Comparison of ENCODE assay signal across 10 cellular contexts in genomic region chr1:112702420-112703261, GRCh38. TPM values are rescaled to one million over a fixed set of nuclear protein-coding genes. Genes with fewer than 3 reads are reported as not detected.
DNase-seq lines count a peak whose midpoint lies in the region; ATAC-seq and TF ChIP-seq lines count a peak whose summit lies in the region.
"Had no signal": no experiment of that assay in that cellular context is flagged by ENCODE, and none has a peak within 500 bp of the region (broad histone marks: within the 10 kb centered on the region; RNA-seq: fewer than 3 reads in every experiment).

No MANE protein-coding gene starts in this region.

- ATAC-seq in T-helper 17 cell: no peak

- CTCF ChIA-PET in Calu3 (lab: Charles Lee): no interaction called here

- H3K4me3 Mint-ChIP-seq in Calu3 (ENCODE audit: low read depth, unreplicated experiment) (peak overlapping the region; percentile 31), T-helper 17 cell (no peak overlapping the region), immature natural killer cell (peak overlapping the region; percentile 21 to 83 (median 57))

- H3K9me3 Mint-ChIP-seq in Calu3 (ENCODE audit: low read depth, unreplicated experiment): no peaks in the 10 kb centered on the region
- no peaks in the 10 kb centered on the region for H3K9me3 Mint-ChIP-seq in immature natural killer cell

- H3K27me3 Mint-ChIP-seq in Calu3 (ENCODE audit: unreplicated experiment) (no peaks in the 10 kb centered on the region), T-helper 17 cell (no peaks in the 10 kb centered on the region), immature natural killer cell (ENCODE audit: low read depth in 3 of 3) (peaks cover 2 to 14% (median 12%) of the 10 kb centered on the region in 3 donors)

- intact Hi-C loops in Calu3 (cut with micrococcal nuclease; ENCODE audit: unreplicated experiment): no loop called here

- BruUV-seq in Calu3 (replicated peaks; lab: Mats Ljungman, UMichigan): no TSS peak

- peaks cover 17 to 32% (median 28%) of the 10 kb centered on the region in 3 donors for H3K36me3 ChIP-seq in skeletal muscle tissue (ENCODE audit: control insufficient read depth in 3 of 3, insufficient read depth in 3 of 3, low read length in 3 of 3)
- peaks cover 10% of the 10 kb centered on the region for H3K36me3 ChIP-seq in effector memory CD4-positive, alpha-beta T cell (ENCODE audit: control insufficient read depth, insufficient read depth, low read length)

- H3K4me1 ChIP-seq in skeletal muscle tissue (ENCODE audit: control insufficient read depth in 3 of 3, insufficient read depth in 3 of 3, low read length in 3 of 3): peaks cover 67 to 88% (median 75%) of the 10 kb centered on the region in 3 donors
- peaks cover 42% of the 10 kb centered on the region for H3K4me1 ChIP-seq in effector memory CD4-positive, alpha-beta T cell (ENCODE audit: control insufficient read depth, insufficient read depth, low read length, poor library complexity, severe bottlenecking)

- H3K27ac Mint-ChIP-seq in Calu3 (ENCODE audit: unreplicated experiment) (peak overlapping the region; percentile 93), T-helper 17 cell (peak overlapping the region; percentile 78), immature natural killer cell (peak overlapping the region; percentile 85 to 97 (median 94))

- DNase-seq in Calu3: no peak
- no peak for DNase-seq in T-helper 17 cell
- no peak for DNase-seq in immature natural killer cell
- DNase-seq in effector memory CD4-positive, alpha-beta T cell: no peak
- no peak for DNase-seq in stimulated activated naive CD4-positive, alpha-beta T cell (lab: John Stamatoyannopoulos, UW)
- no peak for DNase-seq in NCI-H2081 treated with DMSO at 0.1 percent for 48 hours (lab: John Stamatoyannopoulos, UW)
- DNase-seq: activated gamma-delta T cell treated with Interleukin-2 at 50 U/mL for 16 hours; NCI-H510A treated with DMSO at 0.1 percent for 48 hours; stimulated activated CD4-positive, alpha-beta T cell treated with anti-CD3 and anti-CD28 coated beads, Interleukin-2, amount 100 ng/mL, for 24 hours had no signal

- H3K4me1 Mint-ChIP-seq in Calu3 (ENCODE audit: low read depth, unreplicated experiment) (peaks cover 61% of the 10 kb centered on the region), T-helper 17 cell (peaks cover 41% of the 10 kb centered on the region), immature natural killer cell (peaks cover 84 to 87% of the 10 kb centered on the region in 2 donors)

- TF ChIP-seq CTCF in Calu3 (IDR thresholded peaks at IDR 0.05; ENCODE audit: unreplicated experiment): no peak

- H3K9me3 ChIP-seq in T-helper 17 cell (ENCODE audit: control insufficient read depth, low read length, poor library complexity, severe bottlenecking) (no peaks in the 10 kb centered on the region), skeletal muscle tissue (ENCODE audit: control insufficient read depth in 3 of 3, low read length in 3 of 3) (no peaks in the 10 kb centered on the region)
- H3K9me3 ChIP-seq in effector memory CD4-positive, alpha-beta T cell (ENCODE audit: control insufficient read depth, low read length): no peaks in the 10 kb centered on the region

- H3K9ac ChIP-seq in skeletal muscle tissue (ENCODE audit: low read depth in 1 of 3, low read length in 3 of 3): no peak overlapping the region

- H3K4me3 ChIP-seq in skeletal muscle tissue (ENCODE audit: low read length in 3 of 3): no peak overlapping the region
- no peak overlapping the region for H3K4me3 ChIP-seq in effector memory CD4-positive, alpha-beta T cell (ENCODE audit: insufficient read depth, low read depth, low read length, poor library complexity, severe bottlenecking)

- H3K27ac ChIP-seq in skeletal muscle tissue (ENCODE audit: low read depth, low read length): peak overlapping the region; percentile 93
- H3K27ac ChIP-seq in effector memory CD4-positive, alpha-beta T cell (ENCODE audit: insufficient read depth, low read length, poor library complexity, severe bottlenecking): no peak overlapping the region

- no peaks in the 10 kb centered on the region for H3K27me3 ChIP-seq in skeletal muscle tissue (ENCODE audit: control insufficient read depth in 3 of 3, insufficient read depth in 3 of 3, low read length in 3 of 3)
- H3K27me3 ChIP-seq in effector memory CD4-positive, alpha-beta T cell (replicated peaks; ENCODE audit: control insufficient read depth, insufficient read depth, low read length, poor library complexity, severe bottlenecking): no peaks in the 10 kb centered on the region

- H3K36me3 Mint-ChIP-seq in Calu3 (ENCODE audit: insufficient read depth, unreplicated experiment) (peaks cover 85% of the 10 kb centered on the region), T-helper 17 cell (ENCODE audit: low read depth) (peaks cover 6% of the 10 kb centered on the region), immature natural killer cell (peaks cover 0 to 25% (median 9%) of the 10 kb centered on the region in 3 donors)

RNA-seq across cellular contexts. Expression of gene RHOC, which starts 4.3 kb away (rescaled TPM):
- total RNA-seq in Calu3 (2022) (176 and 197 TPM in 2 replicates), T-helper 17 cell (10 to 100 TPM; 16.9 to 34.4 TPM), skeletal muscle tissue (196 TPM)
- 100 to 1,000 TPM; 444 to 613 (median 572) TPM for polyA plus RNA-seq in immature natural killer cell

RNA-seq across cellular contexts. Expression of gene PPM1J, which starts 12.5 kb away (rescaled TPM):
- total RNA-seq in Calu3 (2022) (1.3 and 2.2 TPM in 2 replicates), T-helper 17 cell (under 1 TPM; 0.20 to 0.42 TPM), skeletal muscle tissue (1.0 TPM)
- polyA plus RNA-seq in immature natural killer cell: under 1 TPM in 1 of 3 donors, not detected in 2; 0.19 TPM

RNA-seq across cellular contexts. Expression of gene MOV10, which starts 28.2 kb away (rescaled TPM):
- total RNA-seq in Calu3 (2022) (71.4 and 80.0 TPM in 2 replicates), T-helper 17 cell (10 to 100 TPM; 72.5 to 72.7 TPM), skeletal muscle tissue (27.7 TPM)
- polyA plus RNA-seq in immature natural killer cell: 10 to 100 TPM; 20.6 to 52.7 (median 22.8) TPM
